Comparison of ENCODE assay signal across 1 cellular context in the genomic region with DNA sequence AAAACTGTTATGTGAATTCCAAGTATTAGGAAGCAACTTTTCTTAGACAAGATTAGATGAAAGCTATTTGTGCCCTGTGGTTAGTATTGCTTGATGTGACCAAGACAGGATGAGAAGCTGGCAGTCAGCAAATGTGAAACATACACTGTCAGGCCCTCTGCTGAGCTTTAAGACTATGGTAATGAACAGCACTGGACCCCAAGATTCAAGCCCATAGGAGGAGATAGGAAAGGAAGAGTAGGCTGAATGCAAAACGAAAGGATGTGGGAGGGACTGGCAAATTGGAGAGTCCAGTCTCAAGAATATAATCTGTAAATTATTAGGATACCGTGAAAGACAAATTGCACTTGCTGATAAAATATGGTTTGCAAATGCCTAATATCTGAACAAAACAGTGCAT.
TF ChIP-seq lines count a peak whose summit lies in the region.

No MANE protein-coding gene starts in this region.

TF ChIP-seq in GM12878, 131 proteins besides CTCF, POLR2A, EP300 and RAD21:
- TF ChIP-seq ZNF217 (IDR thresholded peaks at IDR 0.05) (no peak), ETV6 (conservative IDR thresholded peaks at IDR 0.05 in 1 of 2, IDR thresholded peaks at IDR 0.05 in 1 of 2; ENCODE audit: borderline replicate concordance in 1 of 2, low read depth in 1 of 2) (no peak), MEF2A (IDR thresholded peaks at IDR 0.05; ENCODE audit: insufficient read depth, low read depth, low read length) (no peak), JUNB (IDR thresholded peaks at IDR 0.05) (no peak), CREM (IDR thresholded peaks at IDR 0.05; ENCODE audit: low read depth) (no peak), ZNF384 (IDR thresholded peaks at IDR 0.05; ENCODE audit: borderline replicate concordance, low read depth, low read length) (no peak), PAX8 (IDR thresholded peaks at IDR 0.05) (no peak), FOXM1 (IDR thresholded peaks at IDR 0.05; ENCODE audit: low read depth, low read length) (no peak), SMAD1 (IDR thresholded peaks at IDR 0.05; ENCODE audit: low read depth, partially characterized antibody) (no peak), GATAD2B (conservative IDR thresholded peaks at IDR 0.05; ENCODE audit: low read depth) (no peak), NRF1 (conservative IDR thresholded peaks at IDR 0.05; ENCODE audit: low read depth, low read length) (no peak)
- TF ChIP-seq, protein P1, sequence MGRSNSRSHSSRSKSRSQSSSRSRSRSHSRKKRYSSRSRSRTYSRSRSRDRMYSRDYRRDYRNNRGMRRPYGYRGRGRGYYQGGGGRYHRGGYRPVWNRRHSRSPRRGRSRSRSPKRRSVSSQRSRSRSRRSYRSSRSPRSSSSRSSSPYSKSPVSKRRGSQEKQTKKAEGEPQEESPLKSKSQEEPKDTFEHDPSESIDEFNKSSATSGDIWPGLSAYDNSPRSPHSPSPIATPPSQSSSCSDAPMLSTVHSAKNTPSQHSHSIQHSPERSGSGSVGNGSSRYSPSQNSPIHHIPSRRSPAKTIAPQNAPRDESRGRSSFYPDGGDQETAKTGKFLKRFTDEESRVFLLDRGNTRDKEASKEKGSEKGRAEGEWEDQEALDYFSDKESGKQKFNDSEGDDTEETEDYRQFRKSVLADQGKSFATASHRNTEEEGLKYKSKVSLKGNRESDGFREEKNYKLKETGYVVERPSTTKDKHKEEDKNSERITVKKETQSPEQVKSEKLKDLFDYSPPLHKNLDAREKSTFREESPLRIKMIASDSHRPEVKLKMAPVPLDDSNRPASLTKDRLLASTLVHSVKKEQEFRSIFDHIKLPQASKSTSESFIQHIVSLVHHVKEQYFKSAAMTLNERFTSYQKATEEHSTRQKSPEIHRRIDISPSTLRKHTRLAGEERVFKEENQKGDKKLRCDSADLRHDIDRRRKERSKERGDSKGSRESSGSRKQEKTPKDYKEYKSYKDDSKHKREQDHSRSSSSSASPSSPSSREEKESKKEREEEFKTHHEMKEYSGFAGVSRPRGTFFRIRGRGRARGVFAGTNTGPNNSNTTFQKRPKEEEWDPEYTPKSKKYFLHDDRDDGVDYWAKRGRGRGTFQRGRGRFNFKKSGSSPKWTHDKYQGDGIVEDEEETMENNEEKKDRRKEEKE (IDR thresholded peaks at IDR 0.05): no peak
- TF ChIP-seq, protein P2, sequence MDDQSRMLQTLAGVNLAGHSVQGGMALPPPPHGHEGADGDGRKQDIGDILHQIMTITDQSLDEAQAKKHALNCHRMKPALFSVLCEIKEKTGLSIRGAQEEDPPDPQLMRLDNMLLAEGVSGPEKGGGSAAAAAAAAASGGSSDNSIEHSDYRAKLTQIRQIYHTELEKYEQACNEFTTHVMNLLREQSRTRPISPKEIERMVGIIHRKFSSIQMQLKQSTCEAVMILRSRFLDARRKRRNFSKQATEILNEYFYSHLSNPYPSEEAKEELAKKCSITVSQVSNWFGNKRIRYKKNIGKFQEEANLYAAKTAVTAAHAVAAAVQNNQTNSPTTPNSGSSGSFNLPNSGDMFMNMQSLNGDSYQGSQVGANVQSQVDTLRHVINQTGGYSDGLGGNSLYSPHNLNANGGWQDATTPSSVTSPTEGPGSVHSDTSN (IDR thresholded peaks at IDR 0.05; ENCODE audit: insufficient replicate concordance, low read depth, low read length): no peak
- TF ChIP-seq, protein P3, sequence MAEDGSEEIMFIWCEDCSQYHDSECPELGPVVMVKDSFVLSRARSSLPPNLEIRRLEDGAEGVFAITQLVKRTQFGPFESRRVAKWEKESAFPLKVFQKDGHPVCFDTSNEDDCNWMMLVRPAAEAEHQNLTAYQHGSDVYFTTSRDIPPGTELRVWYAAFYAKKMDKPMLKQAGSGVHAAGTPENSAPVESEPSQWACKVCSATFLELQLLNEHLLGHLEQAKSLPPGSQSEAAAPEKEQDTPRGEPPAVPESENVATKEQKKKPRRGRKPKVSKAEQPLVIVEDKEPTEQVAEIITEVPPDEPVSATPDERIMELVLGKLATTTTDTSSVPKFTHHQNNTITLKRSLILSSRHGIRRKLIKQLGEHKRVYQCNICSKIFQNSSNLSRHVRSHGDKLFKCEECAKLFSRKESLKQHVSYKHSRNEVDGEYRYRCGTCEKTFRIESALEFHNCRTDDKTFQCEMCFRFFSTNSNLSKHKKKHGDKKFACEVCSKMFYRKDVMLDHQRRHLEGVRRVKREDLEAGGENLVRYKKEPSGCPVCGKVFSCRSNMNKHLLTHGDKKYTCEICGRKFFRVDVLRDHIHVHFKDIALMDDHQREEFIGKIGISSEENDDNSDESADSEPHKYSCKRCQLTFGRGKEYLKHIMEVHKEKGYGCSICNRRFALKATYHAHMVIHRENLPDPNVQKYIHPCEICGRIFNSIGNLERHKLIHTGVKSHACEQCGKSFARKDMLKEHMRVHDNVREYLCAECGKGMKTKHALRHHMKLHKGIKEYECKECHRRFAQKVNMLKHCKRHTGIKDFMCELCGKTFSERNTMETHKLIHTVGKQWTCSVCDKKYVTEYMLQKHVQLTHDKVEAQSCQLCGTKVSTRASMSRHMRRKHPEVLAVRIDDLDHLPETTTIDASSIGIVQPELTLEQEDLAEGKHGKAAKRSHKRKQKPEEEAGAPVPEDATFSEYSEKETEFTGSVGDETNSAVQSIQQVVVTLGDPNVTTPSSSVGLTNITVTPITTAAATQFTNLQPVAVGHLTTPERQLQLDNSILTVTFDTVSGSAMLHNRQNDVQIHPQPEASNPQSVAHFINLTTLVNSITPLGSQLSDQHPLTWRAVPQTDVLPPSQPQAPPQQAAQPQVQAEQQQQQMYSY (CRISPR knock-in tag; IDR thresholded peaks at IDR 0.05): no peak
- TF ChIP-seq, protein P4, sequence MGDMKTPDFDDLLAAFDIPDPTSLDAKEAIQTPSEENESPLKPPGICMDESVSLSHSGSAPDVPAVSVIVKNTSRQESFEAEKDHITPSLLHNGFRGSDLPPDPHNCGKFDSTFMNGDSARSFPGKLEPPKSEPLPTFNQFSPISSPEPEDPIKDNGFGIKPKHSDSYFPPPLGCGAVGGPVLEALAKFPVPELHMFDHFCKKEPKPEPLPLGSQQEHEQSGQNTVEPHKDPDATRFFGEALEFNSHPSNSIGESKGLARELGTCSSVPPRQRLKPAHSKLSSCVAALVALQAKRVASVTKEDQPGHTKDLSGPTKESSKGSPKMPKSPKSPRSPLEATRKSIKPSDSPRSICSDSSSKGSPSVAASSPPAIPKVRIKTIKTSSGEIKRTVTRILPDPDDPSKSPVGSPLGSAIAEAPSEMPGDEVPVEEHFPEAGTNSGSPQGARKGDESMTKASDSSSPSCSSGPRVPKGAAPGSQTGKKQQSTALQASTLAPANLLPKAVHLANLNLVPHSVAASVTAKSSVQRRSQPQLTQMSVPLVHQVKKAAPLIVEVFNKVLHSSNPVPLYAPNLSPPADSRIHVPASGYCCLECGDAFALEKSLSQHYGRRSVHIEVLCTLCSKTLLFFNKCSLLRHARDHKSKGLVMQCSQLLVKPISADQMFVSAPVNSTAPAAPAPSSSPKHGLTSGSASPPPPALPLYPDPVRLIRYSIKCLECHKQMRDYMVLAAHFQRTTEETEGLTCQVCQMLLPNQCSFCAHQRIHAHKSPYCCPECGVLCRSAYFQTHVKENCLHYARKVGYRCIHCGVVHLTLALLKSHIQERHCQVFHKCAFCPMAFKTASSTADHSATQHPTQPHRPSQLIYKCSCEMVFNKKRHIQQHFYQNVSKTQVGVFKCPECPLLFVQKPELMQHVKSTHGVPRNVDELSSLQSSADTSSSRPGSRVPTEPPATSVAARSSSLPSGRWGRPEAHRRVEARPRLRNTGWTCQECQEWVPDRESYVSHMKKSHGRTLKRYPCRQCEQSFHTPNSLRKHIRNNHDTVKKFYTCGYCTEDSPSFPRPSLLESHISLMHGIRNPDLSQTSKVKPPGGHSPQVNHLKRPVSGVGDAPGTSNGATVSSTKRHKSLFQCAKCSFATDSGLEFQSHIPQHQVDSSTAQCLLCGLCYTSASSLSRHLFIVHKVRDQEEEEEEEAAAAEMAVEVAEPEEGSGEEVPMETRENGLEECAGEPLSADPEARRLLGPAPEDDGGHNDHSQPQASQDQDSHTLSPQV (IDR thresholded peaks at IDR 0.05): no peak
- TF ChIP-seq, protein P5, sequence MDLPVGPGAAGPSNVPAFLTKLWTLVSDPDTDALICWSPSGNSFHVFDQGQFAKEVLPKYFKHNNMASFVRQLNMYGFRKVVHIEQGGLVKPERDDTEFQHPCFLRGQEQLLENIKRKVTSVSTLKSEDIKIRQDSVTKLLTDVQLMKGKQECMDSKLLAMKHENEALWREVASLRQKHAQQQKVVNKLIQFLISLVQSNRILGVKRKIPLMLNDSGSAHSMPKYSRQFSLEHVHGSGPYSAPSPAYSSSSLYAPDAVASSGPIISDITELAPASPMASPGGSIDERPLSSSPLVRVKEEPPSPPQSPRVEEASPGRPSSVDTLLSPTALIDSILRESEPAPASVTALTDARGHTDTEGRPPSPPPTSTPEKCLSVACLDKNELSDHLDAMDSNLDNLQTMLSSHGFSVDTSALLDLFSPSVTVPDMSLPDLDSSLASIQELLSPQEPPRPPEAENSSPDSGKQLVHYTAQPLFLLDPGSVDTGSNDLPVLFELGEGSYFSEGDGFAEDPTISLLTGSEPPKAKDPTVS (IDR thresholded peaks at IDR 0.05; ENCODE audit: low read depth, low read length): no peak
- TF ChIP-seq, protein P6, sequence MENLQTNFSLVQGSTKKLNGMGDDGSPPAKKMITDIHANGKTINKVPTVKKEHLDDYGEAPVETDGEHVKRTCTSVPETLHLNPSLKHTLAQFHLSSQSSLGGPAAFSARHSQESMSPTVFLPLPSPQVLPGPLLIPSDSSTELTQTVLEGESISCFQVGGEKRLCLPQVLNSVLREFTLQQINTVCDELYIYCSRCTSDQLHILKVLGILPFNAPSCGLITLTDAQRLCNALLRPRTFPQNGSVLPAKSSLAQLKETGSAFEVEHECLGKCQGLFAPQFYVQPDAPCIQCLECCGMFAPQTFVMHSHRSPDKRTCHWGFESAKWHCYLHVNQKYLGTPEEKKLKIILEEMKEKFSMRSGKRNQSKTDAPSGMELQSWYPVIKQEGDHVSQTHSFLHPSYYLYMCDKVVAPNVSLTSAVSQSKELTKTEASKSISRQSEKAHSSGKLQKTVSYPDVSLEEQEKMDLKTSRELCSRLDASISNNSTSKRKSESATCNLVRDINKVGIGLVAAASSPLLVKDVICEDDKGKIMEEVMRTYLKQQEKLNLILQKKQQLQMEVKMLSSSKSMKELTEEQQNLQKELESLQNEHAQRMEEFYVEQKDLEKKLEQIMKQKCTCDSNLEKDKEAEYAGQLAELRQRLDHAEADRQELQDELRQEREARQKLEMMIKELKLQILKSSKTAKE (IDR thresholded peaks at IDR 0.05; ENCODE audit: low read depth, poor library complexity, severe bottlenecking): no peak
